37 cellular contexts compared by ENCODE assay signal in genomic region chr5:173807150-173807784, GRCh38.
DNase-seq lines count a peak whose midpoint lies in the region; TF ChIP-seq lines count a peak whose summit lies in the region.
"Had no signal": no experiment of that assay in that cellular context is flagged by ENCODE, and none has a peak within 500 bp of the region (broad histone marks: within the 10 kb centered on the region; RNA-seq: fewer than 3 reads in every experiment).

No MANE protein-coding gene starts in this region.

- H3K4me2 ChIP-seq in neural cell (ENCODE audit: low read length): no peak overlapping the region
- H3K4me2 ChIP-seq: KMS-11 had no signal

- no peaks in the 10 kb centered on the region for H3K36me3 Mint-ChIP-seq in Calu3 (ENCODE audit: insufficient read depth, unreplicated experiment)
- H3K36me3 Mint-ChIP-seq: activated naive CD8-positive, alpha-beta T cell had no signal

- H3K36me3 ChIP-seq in neural cell (ENCODE audit: insufficient read depth, low read length) (no peaks in the 10 kb centered on the region), ovary (no peaks in the 10 kb centered on the region)
- H3K36me3 ChIP-seq: ascending aorta, cardiac muscle cell, esophagus muscularis mucosa, heart left ventricle, pancreas, right atrium auricular region, SJCRH30, transverse colon, WERI-Rb-1 had no signal

- H3K27ac ChIP-seq in angular gyrus (ENCODE audit: low read depth, low read length): peak overlapping the region; percentile 64
- peak overlapping the region; percentile 15 for H3K27ac ChIP-seq in neural cell (ENCODE audit: low read length)
- H3K27ac ChIP-seq in ovary: no peak overlapping the region
- H3K27ac ChIP-seq: ascending aorta, cardiac muscle cell, esophagus muscularis mucosa, heart left ventricle, KMS-11, pancreas, right atrium auricular region, SJCRH30, transverse colon, WERI-Rb-1 had no signal

- H3K27me3 ChIP-seq in neural cell (ENCODE audit: insufficient read depth, low read depth, low read length): no peaks in the 10 kb centered on the region
- no peaks in the 10 kb centered on the region for H3K27me3 ChIP-seq in ovary
- H3K27me3 ChIP-seq: ascending aorta, cardiac muscle cell, heart left ventricle, pancreas, right atrium auricular region, SJCRH30, transverse colon had no signal

- CTCF ChIA-PET in Calu3 (lab: Charles Lee): interaction anchor here (0.5 kb wide), 1 partner anchor 16 kb away, joined by 3 read pairs; no protein-coding TSS in a partner anchor

- peaks cover 8% of the 10 kb centered on the region for H3K4me1 Mint-ChIP-seq in Calu3 (ENCODE audit: low read depth, unreplicated experiment)
- H3K4me1 Mint-ChIP-seq: activated CD4-positive, alpha-beta T cell treated with anti-CD3 and anti-CD28 coated beads, Interleukin-2, amount 10 ng/mL, durations not matched to agents 7 days and 5 days; nephron progenitor cell; stimulated activated naive CD8-positive, alpha-beta T cell treated with anti-CD3 and anti-CD28 coated beads, Interleukin-15, amount 100 ng/mL, for 72 hours had no signal

- no peak overlapping the region for H3K4me3 Mint-ChIP-seq in Calu3 (ENCODE audit: low read depth, unreplicated experiment)
- H3K4me3 Mint-ChIP-seq: activated CD4-positive, alpha-beta T cell treated with anti-CD3 and anti-CD28 coated beads, Interleukin-2, amount 10 ng/mL, durations not matched to agents 7 days and 5 days; activated naive CD8-positive, alpha-beta T cell; CD4-positive, alpha-beta T cell; memory B cell; nephron progenitor cell; stimulated activated naive CD8-positive, alpha-beta T cell treated with anti-CD3 and anti-CD28 coated beads, Interleukin-15, amount 100 ng/mL, for 72 hours had no signal

- peak; percentile 49 for DNase-seq in globus pallidus (ENCODE audit: low spot score)
- no peak for DNase-seq in ovary
- no peak for DNase-seq in Calu3
- DNase-seq in activated CD4-positive, alpha-beta T cell treated with anti-CD3 and anti-CD28 coated beads, Interleukin-2, amount 50 U/mL, for 4 hours: no peak
- DNase-seq in activated CD4-positive, alpha-beta T cell treated with anti-CD3 and anti-CD28 coated beads for 4 hours: no peak
- DNase-seq: activated CD4-positive, alpha-beta T cell treated with anti-CD3 and anti-CD28 coated beads, Interleukin-2, amount 10 ng/mL, durations not matched to agents 7 days and 5 days; activated effector memory CD4-positive, alpha-beta T cell treated with anti-CD3 and anti-CD28 coated beads, Interleukin-2, amount 50 U/mL, for 16 hours; activated T-cell treated with anti-CD3 and anti-CD28 coated beads, Interleukin-2, amount 50 U/mL, for 1 hour; CD4-positive, alpha-beta T cell; dermis blood vessel endothelial cell; DMS 273 treated with DMSO at 0.1 percent for 48 hours; H7; heart left ventricle; left cardiac atrium; MM.1S; NCI-H1930; NCI-H2171 treated with DMSO at 0.1 percent for 48 hours; NCI-H510A treated with DMSO at 0.1 percent for 48 hours; nephron progenitor cell; pancreas; SJCRH30; stimulated activated CD4-positive, alpha-beta T cell treated with anti-CD3 and anti-CD28 coated beads, Interleukin-2, amount 100 ng/mL, for 24 hours; stimulated activated CD8-positive, alpha-beta memory T cell treated with anti-CD3 and anti-CD28 coated beads, Interleukin-4, amount 100 ng/mL, for 48 hours; stimulated activated naive CD8-positive, alpha-beta T cell treated with anti-CD3 and anti-CD28 coated beads, Interleukin-15, amount 100 ng/mL, for 72 hours; SW 1271; transverse colon; WERI-Rb-1 had no signal

- intact Hi-C loops in ovary (cut with DNase I): no loop called here
- intact Hi-C loops in Calu3 (cut with micrococcal nuclease; ENCODE audit: unreplicated experiment): no loop called here

- H3K4me1 ChIP-seq in ovary (ENCODE audit: insufficient read depth): no peaks in the 10 kb centered on the region
- H3K4me1 ChIP-seq: ascending aorta, esophagus muscularis mucosa, pancreas, right atrium auricular region, SJCRH30 had no signal

- H3K27ac Mint-ChIP-seq in Calu3 (ENCODE audit: unreplicated experiment): no peak overlapping the region
- H3K27ac Mint-ChIP-seq: activated CD4-positive, alpha-beta T cell treated with anti-CD3 and anti-CD28 coated beads, Interleukin-2, amount 10 ng/mL, durations not matched to agents 7 days and 5 days; activated naive CD8-positive, alpha-beta T cell; CD4-positive, alpha-beta T cell; memory B cell; nephron progenitor cell; stimulated activated naive CD8-positive, alpha-beta T cell treated with anti-CD3 and anti-CD28 coated beads, Interleukin-15, amount 100 ng/mL, for 72 hours had no signal

- H3K4me3 ChIP-seq in neural cell (ENCODE audit: low read length) (no peak overlapping the region), ovary (no peak overlapping the region)
- H3K4me3 ChIP-seq: ascending aorta, cardiac muscle cell, esophagus muscularis mucosa, GM12878, heart left ventricle, pancreas, right atrium auricular region, SJCRH30, transverse colon had no signal

- H3K9me3 ChIP-seq in neural cell (ENCODE audit: low read length) (no peaks in the 10 kb centered on the region), ovary (no peaks in the 10 kb centered on the region)
- H3K9me3 ChIP-seq: ascending aorta, pancreas, right atrium auricular region, SJCRH30, transverse colon had no signal

- TF ChIP-seq CTCF in neural cell (IDR thresholded peaks at IDR 0.05; ENCODE audit: poor library complexity, severe bottlenecking): no peak
- TF ChIP-seq CTCF in ovary (IDR thresholded peaks at IDR 0.05): no peak
- no peak for TF ChIP-seq CTCF in Calu3 (IDR thresholded peaks at IDR 0.05; ENCODE audit: unreplicated experiment)

- TF ChIP-seq RAD21 in neural cell (conservative IDR thresholded peaks at IDR 0.05): no peak

- H4K20me1 ChIP-seq in neural cell (ENCODE audit: insufficient read depth): no peaks in the 10 kb centered on the region

- H3K79me2 ChIP-seq in neural cell (replicated peaks; ENCODE audit: insufficient read depth, low read length): no peaks in the 10 kb centered on the region

- no peaks in the 10 kb centered on the region for H3K9me2 ChIP-seq in neural cell (ENCODE audit: insufficient read depth, low read length)

- peaks cover 7% of the 10 kb centered on the region for H3K9me3 Mint-ChIP-seq in Calu3 (ENCODE audit: low read depth, unreplicated experiment)
- H3K9me3 Mint-ChIP-seq: CD4-positive, alpha-beta T cell had no signal

- no peak overlapping the region for H2AFZ ChIP-seq in neural cell (ENCODE audit: low read depth, low read length)

- TF ChIP-seq EP300 in neural cell (conservative IDR thresholded peaks at IDR 0.05; ENCODE audit: poor library complexity, severe bottlenecking): no peak
- TF ChIP-seq EP300 in ovary (IDR thresholded peaks at IDR 0.05): no peak

- no TSS peak for BruUV-seq in Calu3 (replicated peaks; lab: Mats Ljungman, UMichigan)

- WGBS in ovary, 3 donors: 85 to 91% (median 88%) methylated on average over 18 of the region's 18 CpGs

- TF ChIP-seq POLR2A in ovary (IDR thresholded peaks at IDR 0.05): no peak

- no peak overlapping the region for H3K9ac ChIP-seq in neural cell (ENCODE audit: low read length)
- H3K9ac ChIP-seq: KMS-11 had no signal

- H3K27me3 Mint-ChIP-seq in Calu3 (ENCODE audit: unreplicated experiment): no peaks in the 10 kb centered on the region
- H3K27me3 Mint-ChIP-seq: activated CD4-positive, alpha-beta T cell treated with anti-CD3 and anti-CD28 coated beads, Interleukin-2, amount 10 ng/mL, durations not matched to agents 7 days and 5 days; activated naive CD8-positive, alpha-beta T cell; CD4-positive, alpha-beta T cell; stimulated activated naive CD8-positive, alpha-beta T cell treated with anti-CD3 and anti-CD28 coated beads, Interleukin-15, amount 100 ng/mL, for 72 hours had no signal

- no peaks in the 10 kb centered on the region for H3F3A ChIP-seq in neural cell (ENCODE audit: insufficient read depth, low read length, poor library complexity, severe bottlenecking)

TF ChIP-seq in neural cell, 6 proteins besides CTCF, POLR2A, EP300 and RAD21:
- TF ChIP-seq MXI1 (conservative IDR thresholded peaks at IDR 0.05; ENCODE audit: poor library complexity, severe bottlenecking) (no peak), TAF1 (IDR thresholded peaks at IDR 0.05; ENCODE audit: low read depth) (no peak), SMC3 (conservative IDR thresholded peaks at IDR 0.05; ENCODE audit: poor library complexity) (no peak), EZH2 (IDR thresholded peaks at IDR 0.05; ENCODE audit: borderline replicate concordance, insufficient read depth, low read length, poor library complexity, severe bottlenecking) (no peak), POLR2AphosphoS5 (IDR thresholded peaks at IDR 0.05) (peak; percentile 35)
- TF ChIP-seq, protein P1, sequence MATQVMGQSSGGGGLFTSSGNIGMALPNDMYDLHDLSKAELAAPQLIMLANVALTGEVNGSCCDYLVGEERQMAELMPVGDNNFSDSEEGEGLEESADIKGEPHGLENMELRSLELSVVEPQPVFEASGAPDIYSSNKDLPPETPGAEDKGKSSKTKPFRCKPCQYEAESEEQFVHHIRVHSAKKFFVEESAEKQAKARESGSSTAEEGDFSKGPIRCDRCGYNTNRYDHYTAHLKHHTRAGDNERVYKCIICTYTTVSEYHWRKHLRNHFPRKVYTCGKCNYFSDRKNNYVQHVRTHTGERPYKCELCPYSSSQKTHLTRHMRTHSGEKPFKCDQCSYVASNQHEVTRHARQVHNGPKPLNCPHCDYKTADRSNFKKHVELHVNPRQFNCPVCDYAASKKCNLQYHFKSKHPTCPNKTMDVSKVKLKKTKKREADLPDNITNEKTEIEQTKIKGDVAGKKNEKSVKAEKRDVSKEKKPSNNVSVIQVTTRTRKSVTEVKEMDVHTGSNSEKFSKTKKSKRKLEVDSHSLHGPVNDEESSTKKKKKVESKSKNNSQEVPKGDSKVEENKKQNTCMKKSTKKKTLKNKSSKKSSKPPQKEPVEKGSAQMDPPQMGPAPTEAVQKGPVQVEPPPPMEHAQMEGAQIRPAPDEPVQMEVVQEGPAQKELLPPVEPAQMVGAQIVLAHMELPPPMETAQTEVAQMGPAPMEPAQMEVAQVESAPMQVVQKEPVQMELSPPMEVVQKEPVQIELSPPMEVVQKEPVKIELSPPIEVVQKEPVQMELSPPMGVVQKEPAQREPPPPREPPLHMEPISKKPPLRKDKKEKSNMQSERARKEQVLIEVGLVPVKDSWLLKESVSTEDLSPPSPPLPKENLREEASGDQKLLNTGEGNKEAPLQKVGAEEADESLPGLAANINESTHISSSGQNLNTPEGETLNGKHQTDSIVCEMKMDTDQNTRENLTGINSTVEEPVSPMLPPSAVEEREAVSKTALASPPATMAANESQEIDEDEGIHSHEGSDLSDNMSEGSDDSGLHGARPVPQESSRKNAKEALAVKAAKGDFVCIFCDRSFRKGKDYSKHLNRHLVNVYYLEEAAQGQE (IDR thresholded peaks at IDR 0.05; ENCODE audit: borderline replicate concordance): peak; percentile 56

Comparison
In these comparisons a context has a peak if more than half of its experiments do, and no peak if none do; other contexts are left out.
1. H3K27ac ChIP-seq: peak in angular gyrus (single experiment) and neural cell (single experiment); none in ovary (0 of 2).